In genomic region chr17:45850011-45850410, GRCh38 we compare ENCODE assay signal across 36 cellular contexts. TPM values are rescaled to one million over a fixed set of nuclear protein-coding genes. Genes with fewer than 3 reads are reported as not detected.
"Had no signal": no experiment of that assay in that cellular context is flagged by ENCODE, and none has a peak within 500 bp of the region (broad histone marks: within the 10 kb centered on the region; RNA-seq: fewer than 3 reads in every experiment).

No MANE protein-coding gene starts in this region.

- H3K27ac Mint-ChIP-seq: activated B cell treated with CpG ODN at 0.5 μM for 24 hours; activated CD8-positive, alpha-beta T cell treated with anti-CD3 and anti-CD28 coated beads for 36 hours; activated T-helper 17 cell treated with anti-CD3 and anti-CD28 coated beads, Interleukin-2, amount 50 U/mL, for 72 hours; dendritic cell treated with granulocyte-macrophage colony-stimulating factor and Interleukin-4, amounts not matched to agents 40 ng/mL and 50 ng/mL, for 4 days; effector memory CD8-positive, alpha-beta T cell; T-helper 17 cell; T-helper 2 cell treated with Interferon-gamma antibody and Interleukin-4, amounts not matched to agents 5 μg/mL and 100 μg/mL, for 36 hours had no signal

- H3K36me3 ChIP-seq: brain microvascular endothelial cell, esophagus muscularis mucosa, gastroesophageal sphincter, WERI-Rb-1 had no signal

- H3K27ac ChIP-seq: brain microvascular endothelial cell, coronary artery, esophagus muscularis mucosa, foreskin keratinocyte, gastroesophageal sphincter had no signal

- DNase-seq: activated B cell treated with CpG ODN at 0.5 μM for 24 hours; activated CD4-positive, alpha-beta T cell treated with anti-CD3 and anti-CD28 coated beads for 48 hours; activated CD4-positive, alpha-beta T cell treated with anti-CD3 and anti-CD28 coated beads, Interleukin-2, amount 50 U/mL, for 1 hour; activated CD4-positive, alpha-beta T cell treated with anti-CD3 and anti-CD28 coated beads, Interleukin-2, amount 50 U/mL, for 48 hours; activated CD8-positive, alpha-beta memory T cell treated with anti-CD3 and anti-CD28 coated beads for 24 hours; activated CD8-positive, alpha-beta T cell treated with anti-CD3 and anti-CD28 coated beads for 36 hours; activated effector memory CD4-positive, alpha-beta T cell treated with Interleukin-2 at 50 U/mL for 16 hours; activated gamma-delta T cell treated with Interleukin-2 at 50 U/mL for 16 hours; activated naive CD4-positive, alpha-beta T cell treated with anti-CD3 and anti-CD28 coated beads, Interleukin-2, amount 50 U/mL, for 16 hours; activated naive CD4-positive, alpha-beta T cell treated with Interleukin-2 at 50 U/mL for 16 hours; activated T-cell treated with anti-CD3 and anti-CD28 coated beads, Interleukin-2, amount 50 U/mL, for 4 hours; amniotic stem cell; anterior cingulate cortex; brain microvascular endothelial cell; effector memory CD8-positive, alpha-beta T cell; erythroblast; foreskin keratinocyte; T-helper 1 cell; T-helper 17 cell; T1000; WERI-Rb-1 had no signal

- H3K36me3 Mint-ChIP-seq: activated naive CD8-positive, alpha-beta T cell had no signal

- H3K4me1 ChIP-seq: esophagus muscularis mucosa, foreskin keratinocyte had no signal

- H3K27me3 Mint-ChIP-seq: activated naive CD8-positive, alpha-beta T cell had no signal

- H3K4me3 ChIP-seq: coronary artery, dorsolateral prefrontal cortex, esophagus muscularis mucosa, gastroesophageal sphincter had no signal

- H3K4me1 Mint-ChIP-seq: activated B cell treated with CpG ODN at 0.5 μM for 24 hours had no signal

- ATAC-seq: activated CD4-positive, CD25-positive, alpha-beta regulatory T cell treated with anti-CD3 and anti-CD28 coated beads, Interleukin-2, amount 50 U/mL, for 24 hours; activated CD8-positive, alpha-beta T cell treated with anti-CD3 and anti-CD28 coated beads for 36 hours; activated T-cell treated with anti-CD3 and anti-CD28 coated beads, Interleukin-2, amount 50 U/mL, for 4 hours; activated T-helper 17 cell treated with anti-CD3 and anti-CD28 coated beads, Interleukin-2, amount 50 U/mL, for 72 hours; effector memory CD8-positive, alpha-beta T cell; foreskin keratinocyte; gastroesophageal sphincter; T-helper 17 cell had no signal

- H3K9me3 ChIP-seq: esophagus muscularis mucosa, gastroesophageal sphincter had no signal

- H3K9me3 Mint-ChIP-seq: activated B cell treated with CpG ODN at 0.5 μM for 24 hours; activated CD8-positive, alpha-beta T cell treated with anti-CD3 and anti-CD28 coated beads for 36 hours; activated T-cell treated with anti-CD3 and anti-CD28 coated beads, Interleukin-2, amount 50 U/mL, for 4 hours; activated T-helper 17 cell treated with anti-CD3 and anti-CD28 coated beads, Interleukin-2, amount 50 U/mL, for 72 hours; central memory CD8-positive, alpha-beta T cell; dendritic cell treated with granulocyte-macrophage colony-stimulating factor and Interleukin-4, amounts not matched to agents 40 ng/mL and 50 ng/mL, for 4 days; effector memory CD8-positive, alpha-beta T cell; T-helper 2 cell treated with Interferon-gamma antibody and Interleukin-4, amounts not matched to agents 5 μg/mL and 100 μg/mL, for 36 hours had no signal

- H3K4me3 Mint-ChIP-seq: activated B cell treated with CpG ODN at 0.5 μM for 24 hours; activated CD8-positive, alpha-beta T cell treated with anti-CD3 and anti-CD28 coated beads for 36 hours; activated naive CD8-positive, alpha-beta T cell; activated T-cell treated with anti-CD3 and anti-CD28 coated beads, Interleukin-2, amount 50 U/mL, for 4 hours; activated T-helper 17 cell treated with anti-CD3 and anti-CD28 coated beads, Interleukin-2, amount 50 U/mL, for 72 hours; central memory CD8-positive, alpha-beta T cell; dendritic cell treated with granulocyte-macrophage colony-stimulating factor and Interleukin-4, amounts not matched to agents 40 ng/mL and 50 ng/mL, for 4 days; effector memory CD8-positive, alpha-beta T cell; T-helper 17 cell; T-helper 2 cell treated with Interferon-gamma antibody and Interleukin-4, amounts not matched to agents 5 μg/mL and 100 μg/mL, for 36 hours had no signal

- H3K27me3 ChIP-seq: brain microvascular endothelial cell, dorsolateral prefrontal cortex, foreskin keratinocyte had no signal

- FAIRE-seq: astrocyte, bronchial epithelial cell had no signal

RNA-seq across cellular contexts. Expression of gene SPPL2C, which starts 5.3 kb away (rescaled TPM):
- total RNA-seq: activated B cell treated with CpG ODN at 0.5 μM for 24 hours; activated CD8-positive, alpha-beta T cell treated with anti-CD3 and anti-CD28 coated beads for 36 hours; activated T-cell treated with anti-CD3 and anti-CD28 coated beads, Interleukin-2, amount 50 U/mL, for 4 hours; activated T-helper 17 cell treated with anti-CD3 and anti-CD28 coated beads, Interleukin-2, amount 50 U/mL, for 72 hours; astrocyte; bronchial epithelial cell; cardiac septum; esophagus muscularis mucosa; foreskin keratinocyte; gastroesophageal sphincter; glomerular endothelial cell; T-helper 17 cell had no signal
- polyA plus RNA-seq: adipose tissue, foreskin keratinocyte had no signal
